1 cellular context compared by ENCODE assay signal in genomic region chr6:87214831-87215230, GRCh38.
TF ChIP-seq lines count a peak whose summit lies in the region.

No MANE protein-coding gene starts in this region.

TF ChIP-seq in HepG2, 621 proteins besides CTCF, POLR2A, EP300 and RAD21 (continued from another document):
- TF ChIP-seq ETV6 (CRISPR knock-in tag; conservative IDR thresholded peaks at IDR 0.05) (no peak), SIN3A (IDR thresholded peaks at IDR 0.05; ENCODE audit: borderline replicate concordance, low read depth, low read length) (no peak), ESRRA (CRISPR knock-in tag; IDR thresholded peaks at IDR 0.05; ENCODE audit: low read depth) (no peak), CSRNP1 (CRISPR knock-in tag; IDR thresholded peaks at IDR 0.05) (no peak)
